In genomic region chr19:51293571-51294210, GRCh38 we compare ENCODE assay signal across 22 cellular contexts. TPM values are rescaled to one million over a fixed set of nuclear protein-coding genes. Genes with fewer than 3 reads are reported as not detected.
"Had no signal": no experiment of that assay in that cellular context is flagged by ENCODE, and none has a peak within 500 bp of the region (broad histone marks: within the 10 kb centered on the region; RNA-seq: fewer than 3 reads in every experiment).

No MANE protein-coding gene starts in this region.

- H3K4me1 Mint-ChIP-seq: natural killer cell had no signal

- H3K9me3 Mint-ChIP-seq: activated CD4-positive, alpha-beta memory T cell treated with anti-CD3 and anti-CD28 coated beads for 36 hours; activated naive CD4-positive, alpha-beta T cell treated with anti-CD3 and anti-CD28 coated beads, Interleukin-2, amount 50 U/mL, for 72 hours; activated T-helper 1 cell treated with anti-CD3 and anti-CD28 coated beads, Interleukin-12 subunit alpha, Interleukin-12 subunit beta, Interleukin-2, Interleukin-4 antibody, amounts not matched to agents 30 ng/mL and 10 ng/mL and 1 ng/mL, durations not matched to agents 14 hours and 24 hours and 36 hours; natural killer cell had no signal

- H3K27me3 ChIP-seq: adrenal gland, thyroid gland had no signal

- H3K27ac Mint-ChIP-seq: activated CD4-positive, alpha-beta memory T cell treated with anti-CD3 and anti-CD28 coated beads for 36 hours; activated naive CD4-positive, alpha-beta T cell treated with anti-CD3 and anti-CD28 coated beads, Interleukin-2, amount 50 U/mL, for 72 hours; activated T-helper 1 cell treated with anti-CD3 and anti-CD28 coated beads, Interleukin-12 subunit alpha, Interleukin-12 subunit beta, Interleukin-2, Interleukin-4 antibody, amounts not matched to agents 30 ng/mL and 10 ng/mL and 1 ng/mL, durations not matched to agents 14 hours and 24 hours and 36 hours; natural killer cell had no signal

- H3K36me3 ChIP-seq: adrenal gland, thyroid gland, WERI-Rb-1 had no signal

- H3K9me3 ChIP-seq: adrenal gland, thyroid gland had no signal

- FAIRE-seq: bronchial epithelial cell had no signal

- H3K36me3 Mint-ChIP-seq: activated CD4-positive, alpha-beta memory T cell treated with anti-CD3 and anti-CD28 coated beads for 36 hours; activated naive CD4-positive, alpha-beta T cell treated with anti-CD3 and anti-CD28 coated beads, Interleukin-2, amount 50 U/mL, for 72 hours; natural killer cell had no signal

- ATAC-seq: activated naive CD4-positive, alpha-beta T cell treated with anti-CD3 and anti-CD28 coated beads, Interleukin-2, amount 50 U/mL, for 72 hours; left cardiac atrium; natural killer cell had no signal

- H3K4me3 Mint-ChIP-seq: activated CD4-positive, alpha-beta memory T cell treated with anti-CD3 and anti-CD28 coated beads for 36 hours; activated T-helper 1 cell treated with anti-CD3 and anti-CD28 coated beads, Interleukin-12 subunit alpha, Interleukin-12 subunit beta, Interleukin-2, Interleukin-4 antibody, amounts not matched to agents 30 ng/mL and 10 ng/mL and 1 ng/mL, durations not matched to agents 14 hours and 24 hours and 36 hours; natural killer cell had no signal

- H3K4me1 ChIP-seq: adrenal gland, thyroid gland had no signal

- H3K4me3 ChIP-seq: adrenal gland, thyroid gland had no signal

- H3K27ac ChIP-seq: adrenal gland, thyroid gland, WERI-Rb-1 had no signal

- DNase-seq: activated CD4-positive, alpha-beta memory T cell treated with anti-CD3 and anti-CD28 coated beads for 36 hours; activated gamma-delta T cell treated with Interleukin-2 at 50 U/mL for 16 hours; activated T-cell treated with anti-CD3 and anti-CD28 coated beads for 4 hours; dermis blood vessel endothelial cell; effector memory CD4-positive, alpha-beta T cell; foreskin fibroblast; left cardiac atrium; mesenchymal stem cell; natural killer cell; stimulated activated CD8-positive, alpha-beta memory T cell treated with anti-CD3 and anti-CD28 coated beads, Interleukin-4, amount 100 ng/mL, for 48 hours; stimulated activated naive CD4-positive, alpha-beta T cell treated with Interleukin-2 at 50 U/mL for 16 hours; thyroid gland had no signal

RNA-seq across cellular contexts. Expression of gene IGLON5, which starts 17.8 kb away (rescaled TPM):
- total RNA-seq: bronchial epithelial cell, dermis blood vessel endothelial cell, glomerular endothelial cell, natural killer cell, ureter had no signal

RNA-seq across cellular contexts. Expression of gene SIGLECL1, which starts 42.8 kb away (rescaled TPM):
- total RNA-seq: activated CD4-positive, alpha-beta memory T cell treated with anti-CD3 and anti-CD28 coated beads for 36 hours; activated naive CD4-positive, alpha-beta T cell treated with anti-CD3 and anti-CD28 coated beads, Interleukin-2, amount 50 U/mL, for 72 hours; activated T-helper 1 cell treated with anti-CD3 and anti-CD28 coated beads, Interleukin-12 subunit alpha, Interleukin-12 subunit beta, Interleukin-2, Interleukin-4 antibody, amounts not matched to agents 30 ng/mL and 10 ng/mL and 1 ng/mL, durations not matched to agents 14 hours and 24 hours and 36 hours; bronchial epithelial cell; chondrocyte; dermis blood vessel endothelial cell; glomerular endothelial cell; left cardiac atrium; lower leg skin; natural killer cell; subcutaneous adipose tissue; thyroid gland; ureter had no signal
- polyA plus RNA-seq: adrenal gland had no signal
